8 cellular contexts compared by ENCODE assay signal in the genomic region with DNA sequence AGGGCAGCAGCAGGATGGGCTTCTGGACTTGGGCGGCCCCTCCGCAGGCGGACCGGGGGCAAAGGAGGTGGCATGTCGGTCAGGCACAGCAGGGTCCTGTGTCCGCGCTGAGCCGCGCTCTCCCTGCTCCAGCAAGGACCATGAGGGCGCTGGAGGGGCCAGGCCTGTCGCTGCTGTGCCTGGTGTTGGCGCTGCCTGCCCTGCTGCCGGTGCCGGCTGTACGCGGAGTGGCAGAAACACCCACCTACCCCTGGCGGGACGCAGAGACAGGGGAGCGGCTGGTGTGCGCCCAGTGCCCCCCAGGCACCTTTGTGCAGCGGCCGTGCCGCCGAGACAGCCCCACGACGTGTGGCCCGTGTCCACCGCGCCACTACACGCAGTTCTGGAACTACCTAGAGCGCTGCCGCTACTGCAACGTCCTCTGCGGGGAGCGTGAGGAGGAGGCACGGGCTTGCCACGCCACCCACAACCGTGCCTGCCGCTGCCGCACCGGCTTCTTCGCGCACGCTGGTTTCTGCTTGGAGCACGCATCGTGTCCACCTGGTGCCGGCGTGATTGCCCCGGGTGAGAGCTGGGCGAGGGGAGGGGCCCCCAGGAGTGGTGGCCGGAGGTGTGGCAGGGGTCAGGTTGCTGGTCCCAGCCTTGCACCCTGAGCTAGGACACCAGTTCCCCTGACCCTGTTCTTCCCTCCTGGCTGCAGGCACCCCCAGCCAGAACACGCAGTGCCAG. TPM values are rescaled to one million over a fixed set of nuclear protein-coding genes. Genes with fewer than 3 reads are reported as not detected.
DNase-seq lines count a peak whose midpoint lies in the region; ATAC-seq and TF ChIP-seq lines count a peak whose summit lies in the region.

Gene TNFRSF6B (plus strand): TSS at position 25 of the 729 bp plus-strand sequence. CDS start 116 bp downstream, at position 141.

- H3K9me3 Mint-ChIP-seq in activated T-cell treated with anti-CD3 and anti-CD28 coated beads, Interleukin-2, amount 50 U/mL, for 4 hours, result no peaks in the 10 kb centered on the region

- H3K4me3 ChIP-seq in upper lobe of left lung, result peak within 1 kb of the TSS; percentile 5 to 38 (median 22)

- H3K4me3 Mint-ChIP-seq in activated T-cell treated with anti-CD3 and anti-CD28 coated beads, Interleukin-2, amount 50 U/mL, for 4 hours, result peak within 1 kb of the TSS; percentile 40

- H3K27me3 Mint-ChIP-seq in activated T-cell treated with anti-CD3 and anti-CD28 coated beads, Interleukin-2, amount 50 U/mL, for 4 hours (ENCODE audit: low read depth), result no peaks in the 10 kb centered on the region

- H3K9me3 ChIP-seq in upper lobe of left lung, result no peaks in the 10 kb centered on the region

- 14 to 16% methylated on average over 5 to 18 of the region's 52 CpGs for WGBS in upper lobe of left lung, 2 donors

- no peak for TF ChIP-seq POLR2A in upper lobe of left lung (IDR thresholded peaks at IDR 0.05)

- peaks cover 24% of the 10 kb centered on the region for H3K4me1 Mint-ChIP-seq in activated T-cell treated with anti-CD3 and anti-CD28 coated beads, Interleukin-2, amount 50 U/mL, for 4 hours (ENCODE audit: low read depth)

- peak in 2 of 6 experiments; percentile 3 to 8 for TF ChIP-seq CTCF in upper lobe of left lung (IDR thresholded peaks at IDR 0.05)

- no peak for DNase-seq in activated T-cell treated with anti-CD3 and anti-CD28 coated beads, Interleukin-2, amount 50 U/mL, for 4 hours
- DNase-seq in activated T-cell treated with anti-CD3 and anti-CD28 coated beads for 4 hours, result no peak
- no peak for DNase-seq in dermis blood vessel endothelial cell
- DNase-seq in lung microvascular endothelial cell (ENCODE audit: low read depth in 2 of 2), result peak; percentile 27 to 42
- peak in 1 of 2 donors; percentile 86 for DNase-seq in upper lobe of left lung
- DNase-seq in putamen (ENCODE audit: low spot score), result no peak
- DNase-seq in DMS153 treated with DMSO at 0.1 percent for 48 hours (lab: John Stamatoyannopoulos, UW; ENCODE audit: unreplicated experiment), result no peak

- peaks cover 35 to 53% (median 43%) of the 10 kb centered on the region in 4 donors for H3K4me1 ChIP-seq in upper lobe of left lung

- peaks cover 2% of the 10 kb centered on the region for H3K36me3 Mint-ChIP-seq in activated T-cell treated with anti-CD3 and anti-CD28 coated beads, Interleukin-2, amount 50 U/mL, for 4 hours (ENCODE audit: insufficient read depth)

- H3K36me3 ChIP-seq in upper lobe of left lung, result peaks cover 0 to 31% (median 10%) of the 10 kb centered on the region in 4 donors

- TF ChIP-seq EP300 in upper lobe of left lung (IDR thresholded peaks at IDR 0.05), result no peak

- H3K27me3 ChIP-seq in upper lobe of left lung, result no peaks in the 10 kb centered on the region

- peak; percentile 9 to 19 for ATAC-seq in activated T-cell treated with anti-CD3 and anti-CD28 coated beads, Interleukin-2, amount 50 U/mL, for 4 hours
- peak in 1 of 2 donors; percentile 0 for ATAC-seq in upper lobe of left lung (ENCODE audit: low FRiP score in 2 of 2)
- no peak for ATAC-seq in HG02623 (IDR thresholded peaks at IDR 0.05; ENCODE audit: unreplicated experiment)

- peak within 1 kb of the TSS; percentile 2 to 77 (median 42) for H3K27ac ChIP-seq in upper lobe of left lung

RNA-seq across cellular contexts. Expression of gene TNFRSF6B, which starts in this region (rescaled TPM):
- under 1 TPM in 1 of 3 donors, not detected in 2; 0.47 TPM for total RNA-seq in activated T-cell treated with anti-CD3 and anti-CD28 coated beads, Interleukin-2, amount 50 U/mL, for 4 hours
- 16.8 and 22.0 TPM in 2 replicates for total RNA-seq in dermis blood vessel endothelial cell
- 3.2 and 12.6 TPM in 2 replicates for total RNA-seq in lung microvascular endothelial cell
- 10 to 100 TPM; 13.8 to 34.8 (median 16.9) TPM for total RNA-seq in upper lobe of left lung

Comparison
In these comparisons a context has a peak if more than half of its experiments do, and no peak if none do; other contexts are left out.
1. Peak in ATAC-seq in activated T-cell treated with anti-CD3 and anti-CD28 coated beads, Interleukin-2, amount 50 U/mL, for 4 hours; RNA of the gene not detected or under 1 TPM.
2. DNase-seq: peak in lung microvascular endothelial cell (2 of 2); none in activated T-cell treated with anti-CD3 and anti-CD28 coated beads, Interleukin-2, amount 50 U/mL, for 4 hours (single experiment), activated T-cell treated with anti-CD3 and anti-CD28 coated beads for 4 hours (single experiment), dermis blood vessel endothelial cell (single experiment), putamen (single experiment) and DMS153 treated with DMSO at 0.1 percent for 48 hours (single experiment).